Comparison of ENCODE assay signal across 28 cellular contexts in genomic region chr14:36746907-36747306, GRCh38.
DNase-seq lines count a peak whose midpoint lies in the region; ATAC-seq, FAIRE-seq and TF ChIP-seq lines count a peak whose summit lies in the region.
"Had no signal": no experiment of that assay in that cellular context is flagged by ENCODE, and none has a peak within 500 bp of the region (broad histone marks: within the 10 kb centered on the region; RNA-seq: fewer than 3 reads in every experiment).

No MANE protein-coding gene starts in this region.

- H2BK15ac ChIP-seq in IMR-90 (ENCODE audit: low read depth, low read length) = no peak overlapping the region

- H3K56ac ChIP-seq in IMR-90 (ENCODE audit: extremely low read depth, insufficient read depth, low read length) = no peak overlapping the region

- no peak overlapping the region for H2AK9ac ChIP-seq in IMR-90 (replicated peaks; ENCODE audit: low read depth, low read length, poor library complexity)

- FAIRE-seq in HepG2 (lab: Jason Lieb, UNC) (no peak), A549 (lab: Jason Lieb, UNC) (no peak), K562 (lab: Jason Lieb, UNC) (no peak)
- FAIRE-seq: A204.1, D721Med had no signal

- no peak overlapping the region for H3K4me3 Mint-ChIP-seq in Calu3 (ENCODE audit: low read depth, unreplicated experiment)
- H3K4me3 Mint-ChIP-seq: B cell; CD14-positive monocyte; CD4-positive, alpha-beta memory T cell; CD4-positive, alpha-beta T cell; CD4-positive, CD25-positive, alpha-beta regulatory T cell; CD8-positive, alpha-beta memory T cell; CD8-positive, alpha-beta T cell had no signal

- no peak overlapping the region for H2BK120ac ChIP-seq in IMR-90 (ENCODE audit: low read depth, low read length)

- H2AFZ ChIP-seq in HepG2 (ENCODE audit: low read length) (no peak overlapping the region), IMR-90 (replicated peaks; ENCODE audit: low read length, poor library complexity) (no peak overlapping the region), K562 (ENCODE audit: low read depth, low read length) (no peak overlapping the region)

- H3K36me3 ChIP-seq in HepG2 (replicated peaks in 1 of 2; ENCODE audit: control insufficient read depth in 1 of 2, insufficient read depth in 2 of 2, low read length in 2 of 2) = no peaks in the 10 kb centered on the region
- no peaks in the 10 kb centered on the region for H3K36me3 ChIP-seq in right lobe of liver
- no peaks in the 10 kb centered on the region for H3K36me3 ChIP-seq in IMR-90 (ENCODE audit: control insufficient read depth, insufficient read depth, low read length)
- H3K36me3 ChIP-seq in K562 (ENCODE audit: control insufficient read depth, insufficient read depth, low read length) = no peaks in the 10 kb centered on the region
- H3K36me3 ChIP-seq: BE2C; BLaER1; BLaER1 treated with 17β-estradiol and CSF1 and Interleukin-3, amounts not matched to agents 10 nM and 100 nM had no signal

- no peak overlapping the region for H4K8ac ChIP-seq in IMR-90 (ENCODE audit: low read depth in 2 of 2, low read length in 2 of 2)

- peaks cover 14% of the 10 kb centered on the region for H3K4me1 Mint-ChIP-seq in Calu3 (ENCODE audit: low read depth, unreplicated experiment)
- H3K4me1 Mint-ChIP-seq: B cell; CD14-positive monocyte; CD4-positive, alpha-beta memory T cell; CD4-positive, CD25-positive, alpha-beta regulatory T cell; CD8-positive, alpha-beta memory T cell had no signal

- H3K79me2 ChIP-seq in HepG2 (ENCODE audit: insufficient read depth, low read length) = no peaks in the 10 kb centered on the region
- no peaks in the 10 kb centered on the region for H3K79me2 ChIP-seq in K562 (ENCODE audit: control insufficient read depth, insufficient read depth, low read length)

- TF ChIP-seq RAD21 in HepG2 (CRISPR knock-in tag; IDR thresholded peaks at IDR 0.05) (no peak), A549 (conservative IDR thresholded peaks at IDR 0.05 in 1 of 2, IDR thresholded peaks at IDR 0.05 in 1 of 2) (no peak), IMR-90 (IDR thresholded peaks at IDR 0.05; ENCODE audit: low read length) (no peak), K562 (CRISPR knock-in tag; conservative IDR thresholded peaks at IDR 0.05 in 1 of 2, IDR thresholded peaks at IDR 0.05 in 1 of 2) (no peak)

- dilution Hi-C loops in IMR-90 (cut with HindIII; ENCODE audit: low sequenced_read_pairs, unreplicated experiment) = no loop called here

- no peak for DNase-seq in HepG2 (ENCODE audit: low spot score)
- no peak for DNase-seq in right lobe of liver
- no peak for DNase-seq in A549 (ENCODE audit: low read depth in 1 of 2, low spot score in 1 of 2)
- no peak for DNase-seq in IMR-90
- DNase-seq in K562 (ENCODE audit: extremely low read depth in 1 of 4, low spot score in 3 of 4) = no peak
- no peak for DNase-seq in effector CD8-positive, alpha-beta T cell (lab: John Stamatoyannopoulos, UW)
- no peak for DNase-seq in amniotic stem cell (lab: John Stamatoyannopoulos, UW)
- DNase-seq in Calu3 = no peak
- DNase-seq: BE2C; C1 segment of cervical spinal cord; CD4-positive, alpha-beta memory T cell; CD4-positive, alpha-beta T cell; CD4-positive, CD25-positive, alpha-beta regulatory T cell; CD8-positive, alpha-beta memory T cell; CD8-positive, alpha-beta T cell; DMS 273 treated with DMSO at 0.1 percent for 48 hours; DMS153; DMS79; DMS79 treated with DMSO at 0.1 percent for 48 hours; DND-41 had no signal

- H3K4me1 ChIP-seq in HepG2 (ENCODE audit: insufficient read depth, low read length) (no peaks in the 10 kb centered on the region), right lobe of liver (no peaks in the 10 kb centered on the region), A549 (no peaks in the 10 kb centered on the region), IMR-90 (ENCODE audit: control insufficient read depth, insufficient read depth, low read length) (no peaks in the 10 kb centered on the region), K562 (replicated peaks in 1 of 2; ENCODE audit: control insufficient read depth in 2 of 2, insufficient read depth in 2 of 2, low read length in 2 of 2) (no peaks in the 10 kb centered on the region; a peak in 1 of 5 replicates)
- H3K4me1 ChIP-seq: BE2C; BLaER1; BLaER1 treated with 17β-estradiol and CSF1 and Interleukin-3, amounts not matched to agents 10 nM and 100 nM had no signal

- H3K27ac ChIP-seq in HepG2 (ENCODE audit: extremely low read length, insufficient read depth, low read length) (no peak overlapping the region), right lobe of liver (no peak overlapping the region), A549 (no peak overlapping the region), IMR-90 (ENCODE audit: insufficient read depth, low read length) (no peak overlapping the region), K562 (ENCODE audit: extremely low read depth, low read depth, low read length) (no peak overlapping the region)
- H3K27ac ChIP-seq: 22Rv1; BLaER1; BLaER1 treated with 17β-estradiol and CSF1 and Interleukin-3, amounts not matched to agents 10 nM and 100 nM; C4-2B had no signal

- H3K27me3 ChIP-seq in HepG2 (ENCODE audit: control insufficient read depth in 1 of 2, insufficient read depth in 2 of 2, low read length in 2 of 2) (no peaks in the 10 kb centered on the region), right lobe of liver (no peaks in the 10 kb centered on the region), IMR-90 (ENCODE audit: control insufficient read depth, insufficient read depth, low read length) (no peaks in the 10 kb centered on the region; the same call in 1 of the 2 replicates), K562 (ENCODE audit: control insufficient read depth in 2 of 2, insufficient read depth in 2 of 2, low read length in 2 of 2) (no peaks in the 10 kb centered on the region)
- H3K27me3 ChIP-seq: BE2C; BLaER1; BLaER1 treated with 17β-estradiol and CSF1 and Interleukin-3, amounts not matched to agents 10 nM and 100 nM had no signal

- no peak overlapping the region for H3K4me2 ChIP-seq in HepG2 (ENCODE audit: low read depth, low read length)
- no peak overlapping the region for H3K4me2 ChIP-seq in A549
- no peak overlapping the region for H3K4me2 ChIP-seq in IMR-90 (ENCODE audit: low read depth, low read length)
- H3K4me2 ChIP-seq in K562 (ENCODE audit: insufficient read depth, low read length) = no peak overlapping the region
- H3K4me2 ChIP-seq: BLaER1; BLaER1 treated with 17β-estradiol and CSF1 and Interleukin-3, amounts not matched to agents 10 nM and 100 nM had no signal

- no peaks in the 10 kb centered on the region for H3K79me1 ChIP-seq in IMR-90 (ENCODE audit: low read depth in 1 of 2, low read length in 2 of 2)

- H4K5ac ChIP-seq in IMR-90 (ENCODE audit: low read depth, low read length) = no peak overlapping the region

- H2AK5ac ChIP-seq in IMR-90 (ENCODE audit: low read depth, low read length) = no peak overlapping the region

- TF ChIP-seq EP300 in HepG2 (IDR thresholded peaks at IDR 0.05; ENCODE audit: low read depth in 2 of 2, low read length in 2 of 2) (no peak), HepG2 (CRISPR knock-in tag; IDR thresholded peaks at IDR 0.05; ENCODE audit: borderline replicate concordance) (no peak), A549 (IDR thresholded peaks at IDR 0.05) (no peak), K562 (IDR thresholded peaks at IDR 0.05; ENCODE audit: low read length) (no peak)

- H3K4ac ChIP-seq in IMR-90 (ENCODE audit: low read depth, low read length) = no peak overlapping the region

- CTCF ChIA-PET in HepG2 (lab: Yijun Ruan, JAX; ENCODE audit: low intra/inter-chr PET ratio, low total read pairs) (interaction anchor here (1.1 to 1.2 kb wide), 2 partner anchors 99 to 403 kb away, joined by 3 to 5 read pairs; no protein-coding TSS in a partner anchor), A549 (lab: Yijun Ruan, JAX) (interaction anchor here (0.6 to 2.7 kb wide), 10 partner anchors 9 to 202 kb away, joined by 3 to 23 read pairs (median 4); no protein-coding TSS in a partner anchor), IMR-90 (lab: Yijun Ruan, JAX) (interaction anchor here (1.5 kb wide), 1 partner anchor 20 kb away, joined by 3 read pairs; no protein-coding TSS in a partner anchor), K562 (lab: Yijun Ruan, JAX; ENCODE audit: low intra/inter-chr PET ratio) (no interaction called here), Calu3 (lab: Charles Lee) (interaction anchor here (0.9 kb wide), 1 partner anchor 99 kb away, joined by 4 read pairs; no protein-coding TSS in a partner anchor)

- no peaks in the 10 kb centered on the region for H3K27me3 Mint-ChIP-seq in Calu3 (ENCODE audit: unreplicated experiment)
- H3K27me3 Mint-ChIP-seq: B cell; CD4-positive, alpha-beta memory T cell; CD4-positive, alpha-beta T cell; CD8-positive, alpha-beta memory T cell had no signal

- H3K9ac ChIP-seq in HepG2 (ENCODE audit: insufficient read depth, low read depth, low read length) = no peak overlapping the region
- no peak overlapping the region for H3K9ac ChIP-seq in IMR-90 (ENCODE audit: low read depth, low read length)
- no peak overlapping the region for H3K9ac ChIP-seq in K562 (ENCODE audit: insufficient read depth in 1 of 2, low read depth in 2 of 2, low read length in 2 of 2)
- H3K9ac ChIP-seq: BLaER1; BLaER1 treated with 17β-estradiol and CSF1 and Interleukin-3, amounts not matched to agents 10 nM and 100 nM had no signal

- H4K20me1 ChIP-seq in HepG2 (ENCODE audit: insufficient read depth, low read length) (no peaks in the 10 kb centered on the region), IMR-90 (ENCODE audit: insufficient read depth, low read length) (no peaks in the 10 kb centered on the region), K562 (replicated peaks; ENCODE audit: control insufficient read depth, insufficient read depth, low read length) (no peaks in the 10 kb centered on the region)
- H4K20me1 ChIP-seq: BLaER1; BLaER1 treated with 17β-estradiol and CSF1 and Interleukin-3, amounts not matched to agents 10 nM and 100 nM had no signal

- no peak overlapping the region for H4K91ac ChIP-seq in IMR-90 (ENCODE audit: insufficient read depth, low read depth, low read length)

- no peak overlapping the region for H3K27ac Mint-ChIP-seq in Calu3 (ENCODE audit: unreplicated experiment)
- H3K27ac Mint-ChIP-seq: B cell; CD14-positive monocyte; CD4-positive, alpha-beta memory T cell; CD4-positive, alpha-beta T cell; CD4-positive, CD25-positive, alpha-beta regulatory T cell; CD8-positive, alpha-beta memory T cell; CD8-positive, alpha-beta T cell had no signal

- no peak overlapping the region for H3K14ac ChIP-seq in IMR-90 (replicated peaks; ENCODE audit: low read depth, low read length)

- H3K36me3 Mint-ChIP-seq in Calu3 (ENCODE audit: insufficient read depth, unreplicated experiment) = no peaks in the 10 kb centered on the region
- H3K36me3 Mint-ChIP-seq: CD14-positive monocyte; CD4-positive, alpha-beta memory T cell; CD4-positive, CD25-positive, alpha-beta regulatory T cell; CD8-positive, alpha-beta memory T cell; CD8-positive, alpha-beta T cell had no signal

- POLR2A ChIA-PET in HepG2 (lab: Yijun Ruan, JAX) (no interaction called here), A549 (lab: Yijun Ruan, JAX) (no interaction called here), IMR-90 (lab: Charles Lee; ENCODE audit: unreplicated experiment) (no interaction called here), K562 (lab: Yijun Ruan, JAX) (no interaction called here)

- in situ Hi-C loops in HepG2 (cut with HindIII; ENCODE audit: extremely low pct_ligation_motif_present, low pct_unique_long_range_greater_than_20kb) = no loop called here
- in situ Hi-C loops in IMR-90 (cut with MboI; ENCODE audit: low sequenced_read_pairs) = no loop called here
- in situ Hi-C loops in K562 (cut with MboI) = no loop called here

- intact Hi-C loops in HepG2 (cut with micrococcal nuclease; ENCODE audit: unreplicated experiment) = loop anchor here (1.0 kb wide), 1 partner anchor 99 kb away; no protein-coding TSS in a partner anchor
- intact Hi-C loops in right lobe of liver (cut with DNase I) = no loop called here
- intact Hi-C loops in IMR-90 (cut with micrococcal nuclease) = no loop called here
- intact Hi-C loops in K562 (cut with micrococcal nuclease) = loop anchor here (5.0 kb wide), 1 partner anchor 100 kb away; no protein-coding TSS in a partner anchor
- intact Hi-C loops in Calu3 (cut with micrococcal nuclease; ENCODE audit: unreplicated experiment) = no loop called here

- BruUV-seq in HepG2 (replicated peaks; lab: Mats Ljungman, UMichigan) = no TSS peak
- BruUV-seq in IMR-90 (replicated peaks; lab: Mats Ljungman, UMichigan) = no TSS peak
- BruUV-seq in K562 (replicated peaks; lab: Mats Ljungman, UMichigan) = no TSS peak
- BruUV-seq in Calu3 (replicated peaks; lab: Mats Ljungman, UMichigan) = no TSS peak

- TF ChIP-seq POLR2A in HepG2 (IDR thresholded peaks at IDR 0.05; ENCODE audit: insufficient read depth in 1 of 2, low read depth in 2 of 2, low read length in 2 of 2) = no peak
- no peak for TF ChIP-seq POLR2A in right lobe of liver (IDR thresholded peaks at IDR 0.05)
- TF ChIP-seq POLR2A in A549 (IDR thresholded peaks at IDR 0.05; ENCODE audit: low read length) = no peak
- TF ChIP-seq POLR2A in IMR-90 (IDR thresholded peaks at IDR 0.05; ENCODE audit: low read depth, low read length) = no peak
- TF ChIP-seq POLR2A in K562 (conservative IDR thresholded peaks at IDR 0.05) = no peak

- peaks cover 2% of the 10 kb centered on the region; the same call in 1 of the 2 replicates for H3K9me3 ChIP-seq in HepG2 (ENCODE audit: low read length)
- no peaks in the 10 kb centered on the region for H3K9me3 ChIP-seq in right lobe of liver
- peaks cover 7% of the 10 kb centered on the region; the same call in 1 of the 3 replicates for H3K9me3 ChIP-seq in A549
- H3K9me3 ChIP-seq in IMR-90 (ENCODE audit: control insufficient read depth, insufficient read depth, low read length) = no peaks in the 10 kb centered on the region
- no peaks in the 10 kb centered on the region for H3K9me3 ChIP-seq in K562 (replicated peaks; ENCODE audit: control insufficient read depth, insufficient read depth, low read depth, low read length)
- H3K9me3 ChIP-seq: BE2C had no signal

- ATAC-seq in HepG2 (no peak), right lobe of liver (no peak), A549 (no peak), IMR-90 (ENCODE audit: low read depth) (no peak), K562 (no peak)
- ATAC-seq: CD8-positive, alpha-beta T cell had no signal

- H3K4me3 ChIP-seq in HepG2 (replicated peaks in 1 of 3; ENCODE audit: insufficient read depth in 1 of 3, low read depth in 2 of 3, low read length in 3 of 3) (no peak overlapping the region), right lobe of liver (no peak overlapping the region), A549 (no peak overlapping the region), IMR-90 (ENCODE audit: insufficient read depth, low read depth, low read length) (no peak overlapping the region), K562 (no peak overlapping the region)
- H3K4me3 ChIP-seq: BLaER1; BLaER1 treated with 17β-estradiol and CSF1 and Interleukin-3, amounts not matched to agents 10 nM and 100 nM had no signal

- H3K9me3 Mint-ChIP-seq in Calu3 (ENCODE audit: low read depth, unreplicated experiment) = no peaks in the 10 kb centered on the region

- no peak overlapping the region for H3K23ac ChIP-seq in IMR-90 (ENCODE audit: low read depth, low read length)

- no peak overlapping the region for H2BK20ac ChIP-seq in IMR-90 (ENCODE audit: low read depth, low read length)

- H3K9me1 ChIP-seq in IMR-90 (ENCODE audit: insufficient read depth, low read length) = no peaks in the 10 kb centered on the region
- no peaks in the 10 kb centered on the region for H3K9me1 ChIP-seq in K562 (ENCODE audit: control insufficient read depth, insufficient read depth, low read length)

- H2BK5ac ChIP-seq in IMR-90 (ENCODE audit: low read depth, low read length, poor library complexity, severe bottlenecking) = no peak overlapping the region

- no peak overlapping the region for H3K18ac ChIP-seq in IMR-90 (ENCODE audit: low read depth, low read length)

- TF ChIP-seq CTCF in HepG2 (CRISPR knock-in tag; IDR thresholded peaks at IDR 0.05) = no peak
- no peak for TF ChIP-seq CTCF in right lobe of liver (IDR thresholded peaks at IDR 0.05)
- TF ChIP-seq CTCF in A549 (IDR thresholded peaks at IDR 0.05) = no peak
- TF ChIP-seq CTCF in IMR-90 (conservative IDR thresholded peaks at IDR 0.05; ENCODE audit: low read depth, low read length) = no peak
- TF ChIP-seq CTCF in K562 (IDR thresholded peaks at IDR 0.05 in 2 of 3, conservative IDR thresholded peaks at IDR 0.05 in 1 of 3; ENCODE audit: insufficient read depth in 2 of 3, low read depth in 1 of 3, low read length in 3 of 3) = no peak
- TF ChIP-seq CTCF in Calu3 (IDR thresholded peaks at IDR 0.05; ENCODE audit: unreplicated experiment) = no peak

Comparison
In these comparisons a context has a peak if more than half of its experiments do, and no peak if none do; other contexts are left out.
1. intact Hi-C loops: an anchor here in HepG2 (1.0 kb wide) and K562 (5.0 kb wide); none called in right lobe of liver, IMR-90 and Calu3.
2. Of the 241 proteins assayed by ChIP-seq in both HepG2 and K562: peak only in HepG2: none; only in K562: NFE2L1; in both: none; in neither: 239; mixed calls (peak in some experiments, not most) for 1.